In the genomic region with DNA sequence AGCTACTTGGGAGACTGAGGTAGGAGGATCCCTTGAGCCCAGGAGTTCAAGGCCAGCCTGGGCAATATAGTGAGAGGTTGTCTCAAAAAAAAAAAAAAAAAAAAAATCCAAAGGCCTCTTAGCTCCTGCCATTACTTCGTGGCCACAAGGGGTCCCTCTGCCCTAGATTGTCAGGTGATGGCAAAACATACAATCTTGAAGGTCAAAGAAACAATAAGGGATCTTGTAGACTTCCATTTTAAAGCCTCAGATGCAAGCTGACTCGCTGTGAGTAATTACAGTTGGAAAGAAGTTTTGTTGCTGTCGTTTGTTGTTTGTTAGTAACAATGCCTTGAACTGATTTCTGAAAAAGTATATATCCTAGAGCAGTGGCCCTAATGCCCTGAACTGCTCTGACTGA, we compare ENCODE assay signal across 8 cellular contexts. TPM values are rescaled to one million over a fixed set of nuclear protein-coding genes. Genes with fewer than 3 reads are reported as not detected.
A peak's percentile ranks its signal among the peaks of the same experiment; 100 is the strongest.
DNase-seq lines count a peak whose midpoint lies in the region; ATAC-seq and TF ChIP-seq lines count a peak whose summit lies in the region.

No MANE protein-coding gene starts in this region.

- no peak overlapping the region for H3K9ac ChIP-seq in KMS-11

- H3K4me3 ChIP-seq in KMS-11 (IDR thresholded peaks at IDR 0.05; ENCODE audit: insufficient read depth, low read depth, low read length): no peak overlapping the region
- no peak overlapping the region for H3K4me3 ChIP-seq in fibroblast of villous mesenchyme (ENCODE audit: low read depth, low read length)

- H3K36me3 ChIP-seq in KMS-11 (ENCODE audit: insufficient read depth): no peaks in the 10 kb centered on the region

- H3K4me1 ChIP-seq in KMS-11 (ENCODE audit: low read depth, poor library complexity, severe bottlenecking): peaks cover 45% of the 10 kb centered on the region

- H3K79me2 ChIP-seq in KMS-11 (ENCODE audit: insufficient read depth, low read depth): no peaks in the 10 kb centered on the region

- H3K27me3 ChIP-seq in KMS-11 (ENCODE audit: insufficient read depth, low read depth): no peaks in the 10 kb centered on the region

- POLR2A ChIA-PET in activated CD4-positive, alpha-beta memory T cell treated with anti-CD3 and anti-CD28 coated beads, Interleukin-2, amount 10 ng/mL, durations not matched to agents 7 days and 5 days (lab: Charles Lee): interaction anchor here (0.6 to 3.6 kb wide), 4 partner anchors 13 to 323 kb away, joined by 3 to 25 read pairs (median 4); no protein-coding TSS in a partner anchor

- peak; percentile 22 for DNase-seq in natural killer cell
- no peak for DNase-seq in natural killer cell treated with Interleukin-12 subunit alpha and Interleukin-12 subunit beta and Interleukin-15 and Interleukin-18, amount 100 ng/mL, for 72 hours (ENCODE audit: low spot score)
- DNase-seq in activated CD4-positive, alpha-beta memory T cell treated with anti-CD3 and anti-CD28 coated beads, Interleukin-2, amount 10 ng/mL, durations not matched to agents 7 days and 5 days: peak; percentile 67
- DNase-seq in fibroblast of villous mesenchyme (ENCODE audit: low read depth): peak; percentile 49
- DNase-seq in stimulated activated naive CD4-positive, alpha-beta T cell (lab: John Stamatoyannopoulos, UW): peak; percentile 6 to 44 (median 24)
- DNase-seq in NCI-H2171 treated with DMSO at 0.1 percent for 48 hours (lab: John Stamatoyannopoulos, UW): no peak

- H3K4me3 Mint-ChIP-seq in natural killer cell: no peak overlapping the region
- H3K4me3 Mint-ChIP-seq in natural killer cell treated with Interleukin-12 subunit alpha and Interleukin-12 subunit beta and Interleukin-15 and Interleukin-18, amount 100 ng/mL, for 72 hours: no peak overlapping the region
- H3K4me3 Mint-ChIP-seq in activated CD4-positive, alpha-beta memory T cell treated with anti-CD3 and anti-CD28 coated beads, Interleukin-2, amount 10 ng/mL, durations not matched to agents 7 days and 5 days: no peak overlapping the region

- no peak overlapping the region for H3K27ac Mint-ChIP-seq in natural killer cell
- no peak overlapping the region for H3K27ac Mint-ChIP-seq in natural killer cell treated with Interleukin-12 subunit alpha and Interleukin-12 subunit beta and Interleukin-15 and Interleukin-18, amount 100 ng/mL, for 72 hours
- H3K27ac Mint-ChIP-seq in activated CD4-positive, alpha-beta memory T cell treated with anti-CD3 and anti-CD28 coated beads, Interleukin-2, amount 10 ng/mL, durations not matched to agents 7 days and 5 days: no peak overlapping the region

- H3K27me3 Mint-ChIP-seq in natural killer cell (ENCODE audit: low read depth in 2 of 2): peaks cover 3 to 9% of the 10 kb centered on the region in 2 donors
- H3K27me3 Mint-ChIP-seq in natural killer cell treated with Interleukin-12 subunit alpha and Interleukin-12 subunit beta and Interleukin-15 and Interleukin-18, amount 100 ng/mL, for 72 hours: peaks cover 0 to 13% of the 10 kb centered on the region in 2 donors
- peaks cover 9% of the 10 kb centered on the region for H3K27me3 Mint-ChIP-seq in activated CD4-positive, alpha-beta memory T cell treated with anti-CD3 and anti-CD28 coated beads, Interleukin-2, amount 10 ng/mL, durations not matched to agents 7 days and 5 days

- no peak overlapping the region for H3K4me2 ChIP-seq in KMS-11

- CTCF ChIA-PET in activated CD4-positive, alpha-beta memory T cell treated with anti-CD3 and anti-CD28 coated beads, Interleukin-2, amount 10 ng/mL, durations not matched to agents 7 days and 5 days (lab: Charles Lee): interaction anchor here (0.6 to 3.4 kb wide), 29 partner anchors 9 to 578 kb away, joined by 3 to 23 read pairs (median 5); a partner anchor contains a TSS

- no peaks in the 10 kb centered on the region for H3K36me3 Mint-ChIP-seq in natural killer cell
- no peaks in the 10 kb centered on the region for H3K36me3 Mint-ChIP-seq in natural killer cell treated with Interleukin-12 subunit alpha and Interleukin-12 subunit beta and Interleukin-15 and Interleukin-18, amount 100 ng/mL, for 72 hours
- H3K36me3 Mint-ChIP-seq in activated CD4-positive, alpha-beta memory T cell treated with anti-CD3 and anti-CD28 coated beads, Interleukin-2, amount 10 ng/mL, durations not matched to agents 7 days and 5 days (ENCODE audit: low read depth): no peaks in the 10 kb centered on the region

- intact Hi-C loops in natural killer cell (cut with micrococcal nuclease): loop anchor here (1.0 kb wide), 1 partner anchor 404 kb away; no protein-coding TSS in a partner anchor

- peaks cover 11 to 15% of the 10 kb centered on the region in 2 donors for H3K4me1 Mint-ChIP-seq in natural killer cell
- peaks cover 11 to 14% of the 10 kb centered on the region in 2 donors for H3K4me1 Mint-ChIP-seq in natural killer cell treated with Interleukin-12 subunit alpha and Interleukin-12 subunit beta and Interleukin-15 and Interleukin-18, amount 100 ng/mL, for 72 hours (ENCODE audit: low read depth in 2 of 2)
- H3K4me1 Mint-ChIP-seq in activated CD4-positive, alpha-beta memory T cell treated with anti-CD3 and anti-CD28 coated beads, Interleukin-2, amount 10 ng/mL, durations not matched to agents 7 days and 5 days: peaks cover 18% of the 10 kb centered on the region

- ATAC-seq in natural killer cell (peak; percentile 64 to 81 (median 68)), GM18505 (IDR thresholded peaks at IDR 0.05; ENCODE audit: unreplicated experiment) (no peak)
- no peak for ATAC-seq in natural killer cell treated with Interleukin-12 subunit alpha and Interleukin-12 subunit beta and Interleukin-15 and Interleukin-18, amount 100 ng/mL, for 72 hours

- no peak overlapping the region for H3K27ac ChIP-seq in KMS-11

- no peak overlapping the region for H2AFZ ChIP-seq in KMS-11 (ENCODE audit: low read depth)

- H4K20me1 ChIP-seq in KMS-11 (ENCODE audit: insufficient read depth): no peaks in the 10 kb centered on the region

- peak; percentile 27 for TF ChIP-seq CTCF in natural killer cell (IDR thresholded peaks at IDR 0.05)
- TF ChIP-seq CTCF in KMS-11 (conservative IDR thresholded peaks at IDR 0.05; ENCODE audit: low read depth, low read length): peak; percentile 74
- peak; percentile 55 for TF ChIP-seq CTCF in fibroblast of villous mesenchyme (IDR thresholded peaks at IDR 0.05; ENCODE audit: insufficient read depth, low read depth, low read length)

- H3K9me3 Mint-ChIP-seq in natural killer cell: no peaks in the 10 kb centered on the region
- H3K9me3 Mint-ChIP-seq in natural killer cell treated with Interleukin-12 subunit alpha and Interleukin-12 subunit beta and Interleukin-15 and Interleukin-18, amount 100 ng/mL, for 72 hours: no peaks in the 10 kb centered on the region
- no peaks in the 10 kb centered on the region for H3K9me3 Mint-ChIP-seq in activated CD4-positive, alpha-beta memory T cell treated with anti-CD3 and anti-CD28 coated beads, Interleukin-2, amount 10 ng/mL, durations not matched to agents 7 days and 5 days

- TF ChIP-seq POLR2A in GM18505 (IDR thresholded peaks at IDR 0.05; ENCODE audit: borderline replicate concordance, extremely low read depth, insufficient read depth, insufficient read length): no peak

RNA-seq across cellular contexts. Expression of a gene that starts 55.9 kb away (rescaled TPM):
- total RNA-seq in natural killer cell (10 to 100 TPM; 71.5 to 94.9 (median 84.7) TPM), fibroblast of villous mesenchyme (3.9 and 5.6 TPM in 2 replicates)
- 10 to 100 TPM; 12.5 to 17.2 TPM for total RNA-seq in natural killer cell treated with Interleukin-12 subunit alpha and Interleukin-12 subunit beta and Interleukin-15 and Interleukin-18, amount 100 ng/mL, for 72 hours
- 10 to 100 TPM; 38.9 to 39.8 TPM for total RNA-seq in activated CD4-positive, alpha-beta memory T cell treated with anti-CD3 and anti-CD28 coated beads, Interleukin-2, amount 10 ng/mL, durations not matched to agents 7 days and 5 days

Comparison
In these comparisons a context has a peak if more than half of its experiments do, and no peak if none do; other contexts are left out.
1. ATAC-seq: peak in natural killer cell (3 of 3); none in natural killer cell treated with Interleukin-12 subunit alpha and Interleukin-12 subunit beta and Interleukin-15 and Interleukin-18, amount 100 ng/mL, for 72 hours (0 of 2) and GM18505 (single experiment).
2. DNase-seq: peak in natural killer cell (single experiment), activated CD4-positive, alpha-beta memory T cell treated with anti-CD3 and anti-CD28 coated beads, Interleukin-2, amount 10 ng/mL, durations not matched to agents 7 days and 5 days (single experiment), fibroblast of villous mesenchyme (single experiment) and stimulated activated naive CD4-positive, alpha-beta T cell (6 of 6); none in natural killer cell treated with Interleukin-12 subunit alpha and Interleukin-12 subunit beta and Interleukin-15 and Interleukin-18, amount 100 ng/mL, for 72 hours (single experiment) and NCI-H2171 treated with DMSO at 0.1 percent for 48 hours (single experiment).
3. Peak in every context shown above with its lines, with median percentiles within 50 percentile points of each other: CTCF ChIP-seq.